13 cellular contexts compared by ENCODE assay signal in genomic region chr17:7867881-7868329, GRCh38. TPM values are rescaled to one million over a fixed set of nuclear protein-coding genes. Genes with fewer than 3 reads are reported as not detected.
A peak's percentile ranks its signal among the peaks of the same experiment; 100 is the strongest.
DNase-seq lines count a peak whose midpoint lies in the region; ATAC-seq and TF ChIP-seq lines count a peak whose summit lies in the region.
"Had no signal": no experiment of that assay in that cellular context is flagged by ENCODE, and none has a peak within 500 bp of the region (broad histone marks: within the 10 kb centered on the region; RNA-seq: fewer than 3 reads in every experiment).

No MANE protein-coding gene starts in this region.

- H3K4me3 Mint-ChIP-seq in CD4-positive, alpha-beta T cell, result peak overlapping the region; percentile 9
- peak overlapping the region; percentile 13 for H3K4me3 Mint-ChIP-seq in activated T-helper 2 cell treated with anti-CD3 and anti-CD28 coated beads, Interferon-gamma antibody, Interleukin-2, Interleukin-4, amounts not matched to agents 10 μg/mL and 5 μg/mL and 100 μg/mL, durations not matched to agents 14 hours and 24 hours and 36 hours (ENCODE audit: low read depth)
- no peak overlapping the region; the same call in 2 of the 3 replicates for H3K4me3 Mint-ChIP-seq in GM23338

- POLR2A ChIA-PET in CD4-positive, alpha-beta T cell (lab: Charles Lee), result interaction anchor here (0.7 to 2.9 kb wide), 7 partner anchors 11 to 181 kb away, joined by 3 to 20 read pairs (median 3); partner anchors contain the start of genes CNTROB, NAA38, RNF227 and TP53

- no peak overlapping the region for H3K4me2 ChIP-seq in GM23338

- H3K9me2 ChIP-seq in GM23338 (ENCODE audit: insufficient read depth), result no peaks in the 10 kb centered on the region

- CTCF ChIA-PET in CD4-positive, alpha-beta T cell (lab: Charles Lee), result interaction anchor here (1.1 to 4.9 kb wide), 3 partner anchors 10 to 45 kb away, joined by 3 to 17 read pairs (median 6); no protein-coding TSS in a partner anchor

- no peak overlapping the region for H3K27ac ChIP-seq in CD4-positive, alpha-beta T cell (ENCODE audit: low read depth, low read length)
- H3K27ac ChIP-seq in GM23338 (ENCODE audit: low read depth), result no peak overlapping the region

- H3K27me3 Mint-ChIP-seq in CD4-positive, alpha-beta T cell, result no peaks in the 10 kb centered on the region
- H3K27me3 Mint-ChIP-seq in activated T-helper 2 cell treated with anti-CD3 and anti-CD28 coated beads, Interferon-gamma antibody, Interleukin-2, Interleukin-4, amounts not matched to agents 10 μg/mL and 5 μg/mL and 100 μg/mL, durations not matched to agents 14 hours and 24 hours and 36 hours (ENCODE audit: low read depth), result no peaks in the 10 kb centered on the region
- H3K27me3 Mint-ChIP-seq in GM23338 (ENCODE audit: insufficient read depth, low read depth, poor library complexity), result no peaks in the 10 kb centered on the region

- H3K4me3 ChIP-seq in GM23338, result no peak overlapping the region

- H3K4me1 Mint-ChIP-seq in CD4-positive, alpha-beta T cell (ENCODE audit: low read depth), result peaks cover 32% of the 10 kb centered on the region
- H3K4me1 Mint-ChIP-seq in activated T-helper 2 cell treated with anti-CD3 and anti-CD28 coated beads, Interferon-gamma antibody, Interleukin-2, Interleukin-4, amounts not matched to agents 10 μg/mL and 5 μg/mL and 100 μg/mL, durations not matched to agents 14 hours and 24 hours and 36 hours (ENCODE audit: low read depth), result peaks cover 21% of the 10 kb centered on the region
- H3K4me1 Mint-ChIP-seq in GM23338, result peaks cover under 1% of the 10 kb centered on the region

- H3K4me1 ChIP-seq in GM23338 (ENCODE audit: insufficient read depth), result peaks cover under 1% of the 10 kb centered on the region; the same call in 1 of the 2 replicates

- H3F3A ChIP-seq in GM23338 (replicated peaks; ENCODE audit: low read depth), result no peaks in the 10 kb centered on the region

- in situ Hi-C loops in KBM-7 (cut with MboI; ENCODE audit: low pct_unique_long_range_greater_than_20kb, low sequenced_read_pairs), result no loop called here

- H3K9me3 Mint-ChIP-seq in CD4-positive, alpha-beta T cell, result no peaks in the 10 kb centered on the region
- H3K9me3 Mint-ChIP-seq in activated T-helper 2 cell treated with anti-CD3 and anti-CD28 coated beads, Interferon-gamma antibody, Interleukin-2, Interleukin-4, amounts not matched to agents 10 μg/mL and 5 μg/mL and 100 μg/mL, durations not matched to agents 14 hours and 24 hours and 36 hours, result no peaks in the 10 kb centered on the region
- H3K9me3 Mint-ChIP-seq in GM23338, result no peaks in the 10 kb centered on the region

- no peaks in the 10 kb centered on the region for H3K36me3 ChIP-seq in GM23338 (ENCODE audit: insufficient read depth)

- H3K79me2 ChIP-seq in GM23338 (replicated peaks; ENCODE audit: insufficient read depth), result no peaks in the 10 kb centered on the region

- H4K20me1 ChIP-seq in GM23338 (replicated peaks; ENCODE audit: insufficient read depth), result no peaks in the 10 kb centered on the region; the same call in 1 of the 2 replicates

- H3K27ac Mint-ChIP-seq in CD4-positive, alpha-beta T cell, result peak overlapping the region; percentile 62
- peak overlapping the region; percentile 33 for H3K27ac Mint-ChIP-seq in activated T-helper 2 cell treated with anti-CD3 and anti-CD28 coated beads, Interferon-gamma antibody, Interleukin-2, Interleukin-4, amounts not matched to agents 10 μg/mL and 5 μg/mL and 100 μg/mL, durations not matched to agents 14 hours and 24 hours and 36 hours
- no peak overlapping the region; the same call in 1 of the 2 replicates for H3K27ac Mint-ChIP-seq in GM23338

- intact Hi-C loops in CD4-positive, alpha-beta T cell (cut with DNase I, micrococcal nuclease), result loop anchor here (10.0 kb wide), 1 partner anchor 47 kb away; the partner anchor contains the start of gene RNF227 (in 2 of the 2)
- intact Hi-C loops in activated T-helper 2 cell treated with anti-CD3 and anti-CD28 coated beads, Interferon-gamma antibody, Interleukin-2, Interleukin-4, amounts not matched to agents 10 μg/mL and 5 μg/mL and 100 μg/mL, durations not matched to agents 14 hours and 24 hours and 36 hours (cut with micrococcal nuclease), result no loop called here
- intact Hi-C loops in left colon (cut with DNase I, micrococcal nuclease), result no loop called here

- no peak overlapping the region for H2AFZ ChIP-seq in GM23338

- H3K9me3 ChIP-seq in CD4-positive, alpha-beta T cell (ENCODE audit: control insufficient read depth, low read length), result no peaks in the 10 kb centered on the region

- DNase-seq in CD4-positive, alpha-beta T cell, result no peak
- peak; percentile 72 for DNase-seq in KBM-7
- no peak for DNase-seq in activated T-helper 2 cell treated with anti-CD3 and anti-CD28 coated beads, Interferon-gamma antibody, Interleukin-2, Interleukin-4, amounts not matched to agents 10 μg/mL and 5 μg/mL and 100 μg/mL, durations not matched to agents 14 hours and 24 hours and 36 hours (ENCODE audit: low spot score)
- DNase-seq in left colon, result no peak
- DNase-seq in hippocampal formation (lab: John Stamatoyannopoulos, UW), result no peak
- no peak for DNase-seq in GM23338 (ENCODE audit: low spot score)
- no peak for DNase-seq in NK-92 (lab: John Stamatoyannopoulos, UW; ENCODE audit: unreplicated experiment)
- DNase-seq: caudate nucleus, H7, NCI-H146, retina had no signal

- peak; percentile 78 for ATAC-seq in CD4-positive, alpha-beta T cell (ENCODE audit: poor library complexity)
- peak; percentile 82 for ATAC-seq in left colon
- no peak for ATAC-seq in GM21786 (IDR thresholded peaks at IDR 0.05; ENCODE audit: unreplicated experiment)
- no peak for ATAC-seq in GM23338

- H3K36me3 Mint-ChIP-seq in CD4-positive, alpha-beta T cell (ENCODE audit: low read depth), result peaks cover 5% of the 10 kb centered on the region
- H3K36me3 Mint-ChIP-seq in activated T-helper 2 cell treated with anti-CD3 and anti-CD28 coated beads, Interferon-gamma antibody, Interleukin-2, Interleukin-4, amounts not matched to agents 10 μg/mL and 5 μg/mL and 100 μg/mL, durations not matched to agents 14 hours and 24 hours and 36 hours (ENCODE audit: low read depth), result peaks cover 32% of the 10 kb centered on the region
- H3K36me3 Mint-ChIP-seq in GM23338 (ENCODE audit: low read depth), result peaks cover 9% of the 10 kb centered on the region

- H3K27me3 ChIP-seq in CD4-positive, alpha-beta T cell (ENCODE audit: control insufficient read depth, insufficient read depth, low read length), result no peaks in the 10 kb centered on the region
- H3K27me3 ChIP-seq in GM23338 (ENCODE audit: insufficient read depth), result no peaks in the 10 kb centered on the region

- TF ChIP-seq CTCF in CD4-positive, alpha-beta T cell (IDR thresholded peaks at IDR 0.05), result no peak
- no peak for TF ChIP-seq CTCF in GM23338 (conservative IDR thresholded peaks at IDR 0.05; ENCODE audit: low read depth in 2 of 2)

TF ChIP-seq in GM23338, 12 proteins besides CTCF, POLR2A, EP300 and RAD21 (continues in another document):
- TF ChIP-seq EZH2phosphoT487 (IDR thresholded peaks at IDR 0.05; ENCODE audit: unreplicated experiment), result no peak
- TF ChIP-seq EZH2 (IDR thresholded peaks at IDR 0.05; ENCODE audit: low read depth, unreplicated experiment), result no peak
- no peak for TF ChIP-seq STAT1 (IDR thresholded peaks at IDR 0.05; ENCODE audit: unreplicated experiment)
- TF ChIP-seq ZNF114 (CRISPR knock-in tag; IDR thresholded peaks at IDR 0.05), result no peak
- TF ChIP-seq NANOG (IDR thresholded peaks at IDR 0.05; ENCODE audit: borderline replicate concordance), result no peak
- no peak for TF ChIP-seq POLR2AphosphoS5 (IDR thresholded peaks at IDR 0.05; ENCODE audit: low read depth)

RNA-seq across cellular contexts. Expression of gene CYB5D1, which starts 10.1 kb away (rescaled TPM):
- 1 to 10 TPM; 8.7 TPM for total RNA-seq in CD4-positive, alpha-beta T cell
- 8.8 and 10.5 TPM in 2 replicates for total RNA-seq in activated T-helper 2 cell treated with anti-CD3 and anti-CD28 coated beads, Interferon-gamma antibody, Interleukin-2, Interleukin-4, amounts not matched to agents 10 μg/mL and 5 μg/mL and 100 μg/mL, durations not matched to agents 14 hours and 24 hours and 36 hours
- 1 to 10 TPM; 8.3 to 9.0 TPM for total RNA-seq in left colon
- total RNA-seq in GM23338 (2014; rRNA removed; shearing (Covaris generic)), result 5.6 and 8.4 TPM in 2 replicates
- polyA plus RNA-seq in GM23338 (2016; fragmentation: Nextera tagmentation; extraction: Ambion mirVana), result 2.7 and 3.5 TPM in 2 replicates

RNA-seq across cellular contexts. Expression of gene NAA38, which starts 10.5 kb away (rescaled TPM):
- 10 to 100 TPM; 15.4 to 16.3 TPM for total RNA-seq in CD4-positive, alpha-beta T cell
- 52.6 and 53.0 TPM in 2 replicates for total RNA-seq in activated T-helper 2 cell treated with anti-CD3 and anti-CD28 coated beads, Interferon-gamma antibody, Interleukin-2, Interleukin-4, amounts not matched to agents 10 μg/mL and 5 μg/mL and 100 μg/mL, durations not matched to agents 14 hours and 24 hours and 36 hours
- total RNA-seq in left colon, result 10 to 100 TPM; 49.7 to 83.0 TPM
- total RNA-seq in GM23338 (2014; rRNA removed; shearing (Covaris generic)), result 17.1 and 24.0 TPM in 2 replicates
- polyA plus RNA-seq in GM23338 (2016; fragmentation: Nextera tagmentation; extraction: Ambion mirVana), result 74.8 and 78.5 TPM in 2 replicates

RNA-seq across cellular contexts. Expression of gene TMEM88, which starts 13.0 kb away (rescaled TPM):
- 10 to 100 TPM; 29.3 to 29.6 TPM for total RNA-seq in CD4-positive, alpha-beta T cell
- 4.1 and 6.1 TPM in 2 replicates for total RNA-seq in activated T-helper 2 cell treated with anti-CD3 and anti-CD28 coated beads, Interferon-gamma antibody, Interleukin-2, Interleukin-4, amounts not matched to agents 10 μg/mL and 5 μg/mL and 100 μg/mL, durations not matched to agents 14 hours and 24 hours and 36 hours
- total RNA-seq in left colon, result 1 to 10 TPM; 3.8 to 6.1 TPM
- total RNA-seq in GM23338 (2014; rRNA removed; shearing (Covaris generic)), result 0.97 TPM in 1 of 2 replicates, not detected in the other
- 0.43 and 0.58 TPM in 2 replicates for polyA plus RNA-seq in GM23338 (2016; fragmentation: Nextera tagmentation; extraction: Ambion mirVana)
- polyA plus RNA-seq: fibroblast of lung had no signal

RNA-seq across cellular contexts. Expression of gene CHD3, which starts 20.7 kb away (rescaled TPM):
- total RNA-seq in CD4-positive, alpha-beta T cell, result 100 to 1,000 TPM; 263 to 297 TPM
- total RNA-seq in activated T-helper 2 cell treated with anti-CD3 and anti-CD28 coated beads, Interferon-gamma antibody, Interleukin-2, Interleukin-4, amounts not matched to agents 10 μg/mL and 5 μg/mL and 100 μg/mL, durations not matched to agents 14 hours and 24 hours and 36 hours, result 158 and 164 TPM in 2 replicates
- 10 to 100 TPM; 51.3 to 51.9 TPM for total RNA-seq in left colon
- 9.7 and 12.3 TPM in 2 replicates for total RNA-seq in GM23338 (2014; rRNA removed; shearing (Covaris generic))
- 2.9 and 3.0 TPM in 2 replicates for polyA plus RNA-seq in GM23338 (2016; fragmentation: Nextera tagmentation; extraction: Ambion mirVana)

RNA-seq across cellular contexts. Expression of gene KDM6B, which starts 33.9 kb away (rescaled TPM):
- 100 to 1,000 TPM; 189 to 191 TPM for total RNA-seq in CD4-positive, alpha-beta T cell
- 96.0 and 99.6 TPM in 2 replicates for total RNA-seq in activated T-helper 2 cell treated with anti-CD3 and anti-CD28 coated beads, Interferon-gamma antibody, Interleukin-2, Interleukin-4, amounts not matched to agents 10 μg/mL and 5 μg/mL and 100 μg/mL, durations not matched to agents 14 hours and 24 hours and 36 hours
- total RNA-seq in left colon, result 10 to 100 TPM; 49.5 to 50.4 TPM
- 1.4 and 1.8 TPM in 2 replicates for total RNA-seq in GM23338 (2014; rRNA removed; shearing (Covaris generic))
- 1.1 and 1.4 TPM in 2 replicates for polyA plus RNA-seq in GM23338 (2016; fragmentation: Nextera tagmentation; extraction: Ambion mirVana)

Comparison
In these comparisons a context has a peak if more than half of its experiments do, and no peak if none do; other contexts are left out.
1. ATAC-seq: peak in CD4-positive, alpha-beta T cell (single experiment) and left colon (single experiment); none in GM21786 (single experiment) and GM23338 (single experiment).
2. intact Hi-C loops: an anchor here in CD4-positive, alpha-beta T cell (10.0 kb wide); none called in activated T-helper 2 cell treated with anti-CD3 and anti-CD28 coated beads, Interferon-gamma antibody, Interleukin-2, Interleukin-4, amounts not matched to agents 10 μg/mL and 5 μg/mL and 100 μg/mL, durations not matched to agents 14 hours and 24 hours and 36 hours and left colon.